Comparison of ENCODE assay signal across 17 cellular contexts in the genomic region with DNA sequence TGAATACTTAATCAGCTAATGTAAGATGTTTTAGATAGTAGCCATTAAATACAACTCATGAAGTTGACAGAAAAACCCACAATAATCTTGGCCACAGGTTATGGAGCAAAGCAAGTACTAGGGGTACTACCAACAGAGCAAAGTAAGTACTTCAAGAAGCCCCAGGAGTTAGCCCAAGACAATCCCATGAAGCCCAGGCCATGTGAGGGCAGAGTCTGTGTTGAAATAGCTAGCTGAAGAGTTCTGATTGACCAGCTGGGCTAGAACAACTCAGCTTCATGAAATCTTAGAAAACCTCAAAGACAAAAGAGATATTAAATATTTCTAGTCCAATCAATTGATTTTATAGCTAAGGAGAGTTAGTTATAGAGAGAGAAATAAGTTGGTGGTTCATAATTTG.
DNase-seq lines count a peak whose midpoint lies in the region; ATAC-seq and TF ChIP-seq lines count a peak whose summit lies in the region.
"Had no signal": no experiment of that assay in that cellular context is flagged by ENCODE, and none has a peak within 500 bp of the region (broad histone marks: within the 10 kb centered on the region; RNA-seq: fewer than 3 reads in every experiment).

No MANE protein-coding gene starts in this region.

- ATAC-seq in psoas muscle (peak in 2 of 4 donors; percentile 36 to 38), GM18517 (IDR thresholded peaks at IDR 0.05; ENCODE audit: unreplicated experiment) (no peak)
- ATAC-seq: PC-3 had no signal

- H3K36me3 ChIP-seq in SJSA1 (no peaks in the 10 kb centered on the region), psoas muscle (ENCODE audit: insufficient read depth in 1 of 2, low read depth in 1 of 2) (no peaks in the 10 kb centered on the region), stomach (no peaks in the 10 kb centered on the region)

- TF ChIP-seq POLR2A in stomach (IDR thresholded peaks at IDR 0.05): no peak

- TF ChIP-seq EP300 in stomach (IDR thresholded peaks at IDR 0.05): no peak

- H3K4me3 ChIP-seq in SJSA1: no peak overlapping the region
- no peak overlapping the region for H3K4me3 ChIP-seq in psoas muscle
- H3K4me3 ChIP-seq in stomach: no peak overlapping the region

- H3K9me3 ChIP-seq in SJSA1 (replicated peaks): no peaks in the 10 kb centered on the region
- no peaks in the 10 kb centered on the region for H3K9me3 ChIP-seq in psoas muscle
- H3K9me3 ChIP-seq in stomach: no peaks in the 10 kb centered on the region

- intact Hi-C loops in psoas muscle (cut with DNase I): loop anchor here (2.0 to 5.0 kb wide), 4 partner anchors 80 to 305 kb away; a partner anchor contains a TSS
- intact Hi-C loops in stomach (cut with DNase I; ENCODE audit: low total_unique reads): no loop called here

- H3K4me1 ChIP-seq in SJSA1 (replicated peaks) (peaks cover 79% of the 10 kb centered on the region), psoas muscle (peaks cover 77% of the 10 kb centered on the region), stomach (peaks cover 0 to 32% (median 11%) of the 10 kb centered on the region in 4 donors)

- no peak for TF ChIP-seq CTCF in psoas muscle (IDR thresholded peaks at IDR 0.05)
- TF ChIP-seq CTCF in stomach (IDR thresholded peaks at IDR 0.05): no peak

- H3K27ac ChIP-seq in SJSA1: peak overlapping the region; percentile 79
- peak overlapping the region; percentile 90 for H3K27ac ChIP-seq in psoas muscle
- H3K27ac ChIP-seq in stomach: peak overlapping the region in 3 of 5 donors; percentile 9 to 67 (median 37)
- H3K27ac ChIP-seq: C4-2B, RWPE1 had no signal

- DNase-seq in SJSA1 (ENCODE audit: low read depth in 1 of 2, low spot score in 2 of 2) (no peak), fibroblast of peridontal ligament (ENCODE audit: extremely low read depth) (peak; percentile 20), psoas muscle (no peak), stomach (no peak), NCI-H446 (lab: John Stamatoyannopoulos, UW) (no peak), MV-4-11 (lab: John Stamatoyannopoulos, UW) (no peak), DMS53 treated with DMSO at 0.1 percent for 48 hours (lab: John Stamatoyannopoulos, UW; ENCODE audit: unreplicated experiment) (no peak)
- DNase-seq: AML-193, Kasumi-1, NCI-H1694 treated with DMSO at 0.1 percent for 48 hours, NCI-H2107, NCI-H2227 treated with DMSO at 0.1 percent for 48 hours, NCI-H524 treated with DMSO at 0.1 percent for 48 hours, PC-3 had no signal

- H3K27me3 ChIP-seq in SJSA1 (replicated peaks) (no peaks in the 10 kb centered on the region), psoas muscle (ENCODE audit: insufficient read depth in 3 of 3, low read length in 2 of 3) (no peaks in the 10 kb centered on the region), stomach (no peaks in the 10 kb centered on the region)

Comparison
In these comparisons a context has a peak if more than half of its experiments do, and no peak if none do; other contexts are left out.
1. H3K27ac ChIP-seq: peak in every context shown above with its lines; median percentile 90 in psoas muscle; 79 in SJSA1; 37 in stomach.